Comparison of ENCODE assay signal across 1 cellular context in the genomic region with DNA sequence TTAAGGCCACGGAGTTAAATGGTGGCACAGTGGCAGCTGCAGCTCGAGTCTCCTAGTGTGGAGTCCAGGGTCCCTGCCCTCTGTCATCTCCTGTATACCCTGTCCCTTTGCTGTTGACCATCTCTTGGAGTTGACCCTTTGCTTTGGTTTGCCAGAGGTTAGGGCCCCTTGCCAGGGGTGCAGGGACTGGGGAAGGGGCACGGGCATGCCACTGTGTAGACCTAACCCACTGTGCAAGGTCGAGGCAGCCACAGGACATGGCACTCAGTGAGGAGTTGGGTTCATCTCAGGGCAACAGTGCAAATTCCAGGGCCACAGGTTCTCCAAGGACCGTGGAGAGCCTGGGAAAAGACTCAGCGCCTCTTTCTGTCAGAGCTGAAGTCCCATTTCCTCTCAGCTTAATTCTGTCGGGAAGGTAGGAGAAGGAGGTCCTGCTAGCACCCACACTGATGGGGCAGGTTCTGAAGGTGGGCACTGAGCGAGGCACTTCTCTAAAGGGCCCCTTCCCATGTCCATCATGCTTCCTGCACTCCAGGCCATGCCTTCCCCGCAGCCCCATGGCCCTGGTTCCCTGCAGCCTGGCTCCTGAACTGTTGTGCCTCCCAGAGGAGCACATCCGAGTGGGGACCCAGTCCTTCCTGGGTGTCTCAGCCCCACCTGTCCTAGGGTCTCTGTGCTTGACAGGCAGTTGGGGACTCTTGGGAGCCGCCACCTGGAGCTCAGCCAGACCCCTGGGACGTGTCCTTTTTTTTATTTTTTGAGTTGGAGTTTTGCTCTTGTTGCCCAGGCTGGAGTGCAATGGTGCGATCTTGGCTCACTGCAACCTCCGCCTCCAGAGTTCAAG.
TF ChIP-seq lines count a peak whose summit lies in the region.

No MANE protein-coding gene starts in this region.

TF ChIP-seq in liver, 16 proteins besides CTCF, POLR2A, EP300 and RAD21 (continued from another document):
- TF ChIP-seq, protein P1, sequence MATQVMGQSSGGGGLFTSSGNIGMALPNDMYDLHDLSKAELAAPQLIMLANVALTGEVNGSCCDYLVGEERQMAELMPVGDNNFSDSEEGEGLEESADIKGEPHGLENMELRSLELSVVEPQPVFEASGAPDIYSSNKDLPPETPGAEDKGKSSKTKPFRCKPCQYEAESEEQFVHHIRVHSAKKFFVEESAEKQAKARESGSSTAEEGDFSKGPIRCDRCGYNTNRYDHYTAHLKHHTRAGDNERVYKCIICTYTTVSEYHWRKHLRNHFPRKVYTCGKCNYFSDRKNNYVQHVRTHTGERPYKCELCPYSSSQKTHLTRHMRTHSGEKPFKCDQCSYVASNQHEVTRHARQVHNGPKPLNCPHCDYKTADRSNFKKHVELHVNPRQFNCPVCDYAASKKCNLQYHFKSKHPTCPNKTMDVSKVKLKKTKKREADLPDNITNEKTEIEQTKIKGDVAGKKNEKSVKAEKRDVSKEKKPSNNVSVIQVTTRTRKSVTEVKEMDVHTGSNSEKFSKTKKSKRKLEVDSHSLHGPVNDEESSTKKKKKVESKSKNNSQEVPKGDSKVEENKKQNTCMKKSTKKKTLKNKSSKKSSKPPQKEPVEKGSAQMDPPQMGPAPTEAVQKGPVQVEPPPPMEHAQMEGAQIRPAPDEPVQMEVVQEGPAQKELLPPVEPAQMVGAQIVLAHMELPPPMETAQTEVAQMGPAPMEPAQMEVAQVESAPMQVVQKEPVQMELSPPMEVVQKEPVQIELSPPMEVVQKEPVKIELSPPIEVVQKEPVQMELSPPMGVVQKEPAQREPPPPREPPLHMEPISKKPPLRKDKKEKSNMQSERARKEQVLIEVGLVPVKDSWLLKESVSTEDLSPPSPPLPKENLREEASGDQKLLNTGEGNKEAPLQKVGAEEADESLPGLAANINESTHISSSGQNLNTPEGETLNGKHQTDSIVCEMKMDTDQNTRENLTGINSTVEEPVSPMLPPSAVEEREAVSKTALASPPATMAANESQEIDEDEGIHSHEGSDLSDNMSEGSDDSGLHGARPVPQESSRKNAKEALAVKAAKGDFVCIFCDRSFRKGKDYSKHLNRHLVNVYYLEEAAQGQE (IDR thresholded peaks at IDR 0.05): peak; percentile 13
- TF ChIP-seq NR2F2 (IDR thresholded peaks at IDR 0.05) (no peak), HNF4A (conservative IDR thresholded peaks at IDR 0.05) (peak; percentile 55 to 57)
